Comparison of ENCODE assay signal across 8 cellular contexts in genomic region chr15:45126535-45127158, GRCh38. TPM values are rescaled to one million over a fixed set of nuclear protein-coding genes. Genes with fewer than 3 reads are reported as not detected.
A peak's percentile ranks its signal among the peaks of the same experiment; 100 is the strongest.
DNase-seq lines count a peak whose midpoint lies in the region; ATAC-seq lines count a peak whose summit lies in the region.

No MANE protein-coding gene starts in this region.

- intact Hi-C loops in left colon (cut with DNase I, micrococcal nuclease): no loop called here

- H3K9me3 Mint-ChIP-seq in activated T-helper 17 cell treated with anti-CD3 and anti-CD28 coated beads, Interleukin-2, amount 50 U/mL, for 72 hours: no peaks in the 10 kb centered on the region

- H3K27me3 Mint-ChIP-seq in activated T-helper 17 cell treated with anti-CD3 and anti-CD28 coated beads, Interleukin-2, amount 50 U/mL, for 72 hours: peaks cover 36% of the 10 kb centered on the region

- no peak overlapping the region for H3K27ac Mint-ChIP-seq in activated T-helper 17 cell treated with anti-CD3 and anti-CD28 coated beads, Interleukin-2, amount 50 U/mL, for 72 hours

- DNase-seq in activated T-cell treated with anti-CD3 and anti-CD28 coated beads for 1 hour (ENCODE audit: low read depth) (peak; percentile 25), M059J (ENCODE audit: low read depth) (peak; percentile 30), left colon (no peak), OCI-M2 (lab: John Stamatoyannopoulos, UW; ENCODE audit: unreplicated experiment) (no peak), NCI-H1105 treated with DMSO at 0.1 percent for 48 hours (lab: John Stamatoyannopoulos, UW) (no peak)
- no peak for DNase-seq in activated T-cell treated with anti-CD3 and anti-CD28 coated beads, Interleukin-2, amount 50 U/mL, for 1 hour

- no peak overlapping the region for H3K4me3 Mint-ChIP-seq in activated T-helper 17 cell treated with anti-CD3 and anti-CD28 coated beads, Interleukin-2, amount 50 U/mL, for 72 hours

- peak; percentile 58 for ATAC-seq in activated T-helper 17 cell treated with anti-CD3 and anti-CD28 coated beads, Interleukin-2, amount 50 U/mL, for 72 hours (replicated peaks)
- ATAC-seq in left colon: peak; percentile 41
- ATAC-seq in GM19463 (IDR thresholded peaks at IDR 0.05; ENCODE audit: unreplicated experiment): no peak

- no peaks in the 10 kb centered on the region for H3K36me3 Mint-ChIP-seq in activated T-helper 17 cell treated with anti-CD3 and anti-CD28 coated beads, Interleukin-2, amount 50 U/mL, for 72 hours (ENCODE audit: low read depth)

- no peaks in the 10 kb centered on the region for H3K4me1 Mint-ChIP-seq in activated T-helper 17 cell treated with anti-CD3 and anti-CD28 coated beads, Interleukin-2, amount 50 U/mL, for 72 hours

RNA-seq across cellular contexts. Expression of gene DUOXA1, which starts 3.0 kb away (rescaled TPM):
- total RNA-seq in M059J (2014; rRNA removed; shearing (Covaris generic)): not detected in 2 replicates
- total RNA-seq in activated T-helper 17 cell treated with anti-CD3 and anti-CD28 coated beads, Interleukin-2, amount 50 U/mL, for 72 hours: under 1 TPM in 1 of 2 donors, not detected in 1; 0.58 TPM
- 1 to 10 TPM in 1 of 2 donors, under 1 TPM in 1; 0.67 to 1.6 TPM for total RNA-seq in left colon

RNA-seq across cellular contexts. Expression of gene DUOX1, which starts 3.1 kb away (rescaled TPM):
- total RNA-seq in M059J (2014; rRNA removed; shearing (Covaris generic)): not detected in 2 replicates
- total RNA-seq in activated T-helper 17 cell treated with anti-CD3 and anti-CD28 coated beads, Interleukin-2, amount 50 U/mL, for 72 hours: under 1 TPM; 0.06 to 0.42 TPM
- total RNA-seq in left colon: under 1 TPM; 0.56 to 0.85 TPM

RNA-seq across cellular contexts. Expression of gene DUOXA2, which starts 12.5 kb away (rescaled TPM):
- 0.05 TPM in 1 of 2 replicates, not detected in the other for total RNA-seq in M059J (2014; rRNA removed; shearing (Covaris generic))
- total RNA-seq in activated T-helper 17 cell treated with anti-CD3 and anti-CD28 coated beads, Interleukin-2, amount 50 U/mL, for 72 hours: under 1 TPM in 1 of 2 donors, not detected in 1; 0.13 TPM
- 1 to 10 TPM; 1.3 to 4.9 TPM for total RNA-seq in left colon

RNA-seq across cellular contexts. Expression of gene DUOX2, which starts 12.7 kb away (rescaled TPM):
- total RNA-seq in M059J (2014; rRNA removed; shearing (Covaris generic)): not detected in 2 replicates
- total RNA-seq in activated T-helper 17 cell treated with anti-CD3 and anti-CD28 coated beads, Interleukin-2, amount 50 U/mL, for 72 hours: under 1 TPM in 1 of 2 donors, not detected in 1; 0.21 TPM
- total RNA-seq in left colon: 10 to 100 TPM in 1 of 2 donors, 1 to 10 TPM in 1; 3.9 to 30.4 TPM

Comparison
In these comparisons a context has a peak if more than half of its experiments do, and no peak if none do; other contexts are left out.
1. DNase-seq: peak in activated T-cell treated with anti-CD3 and anti-CD28 coated beads for 1 hour (single experiment) and M059J (single experiment); none in activated T-cell treated with anti-CD3 and anti-CD28 coated beads, Interleukin-2, amount 50 U/mL, for 1 hour (single experiment), left colon (0 of 2), OCI-M2 (single experiment) and NCI-H1105 treated with DMSO at 0.1 percent for 48 hours (single experiment).